ENCODE assay signal across 19 cellular contexts in genomic region chr9:129323999-129324553, GRCh38.
DNase-seq lines count a peak whose midpoint lies in the region; ATAC-seq, FAIRE-seq and TF ChIP-seq lines count a peak whose summit lies in the region.
"Had no signal": no experiment of that assay in that cellular context is flagged by ENCODE, and none has a peak within 500 bp of the region (broad histone marks: within the 10 kb centered on the region; RNA-seq: fewer than 3 reads in every experiment).

No MANE protein-coding gene starts in this region.

- peaks cover 0 to 2% (median 0%) of the 10 kb centered on the region in 7 donors for H3K9me3 Mint-ChIP-seq in CD14-positive monocyte
- H3K9me3 Mint-ChIP-seq in activated T-helper 17 cell treated with anti-CD3 and anti-CD28 coated beads, Interleukin-2, amount 50 U/mL, for 72 hours = no peaks in the 10 kb centered on the region
- H3K9me3 Mint-ChIP-seq: activated naive CD4-positive, alpha-beta T cell treated with anti-CD3 and anti-CD28 coated beads, Interleukin-2, amount 50 U/mL, for 72 hours; naive B cell; stimulated activated naive B cell treated with anti-CD40 and anti-IgM and Interleukin-4, amounts not matched to agents 10 μg/mL and 1 μg/mL and 100 μg/mL, for 72 hours had no signal

- peaks cover 63% of the 10 kb centered on the region for H3K4me1 Mint-ChIP-seq in CD14-positive monocyte
- peaks cover 7% of the 10 kb centered on the region for H3K4me1 Mint-ChIP-seq in activated T-helper 17 cell treated with anti-CD3 and anti-CD28 coated beads, Interleukin-2, amount 50 U/mL, for 72 hours

- H3K27me3 ChIP-seq in liver (ENCODE audit: control insufficient read depth in 4 of 4, insufficient read depth in 4 of 4, low read length in 3 of 4) (no peaks in the 10 kb centered on the region), stomach (no peaks in the 10 kb centered on the region)

- intact Hi-C loops in CD14-positive monocyte (cut with micrococcal nuclease) (loop anchor here (5.0 to 10.0 kb wide), 4 partner anchors 141 to 291 kb away; partner anchors contain the start of gene IER5L (in 1 of the 2)), stomach (cut with DNase I; ENCODE audit: low total_unique reads) (loop anchor here (10.0 kb wide), 1 partner anchor 59 kb away; no protein-coding TSS in a partner anchor)

- H3K27ac Mint-ChIP-seq in CD14-positive monocyte = no peak overlapping the region
- H3K27ac Mint-ChIP-seq in activated T-helper 17 cell treated with anti-CD3 and anti-CD28 coated beads, Interleukin-2, amount 50 U/mL, for 72 hours = peak overlapping the region; percentile 58
- H3K27ac Mint-ChIP-seq: activated naive CD4-positive, alpha-beta T cell treated with anti-CD3 and anti-CD28 coated beads, Interleukin-2, amount 50 U/mL, for 72 hours; stimulated activated naive B cell treated with anti-CD40 and anti-IgM and Interleukin-4, amounts not matched to agents 10 μg/mL and 1 μg/mL and 100 μg/mL, for 72 hours had no signal

- no peak for TF ChIP-seq EP300 in stomach (IDR thresholded peaks at IDR 0.05)

- ATAC-seq in activated T-helper 17 cell treated with anti-CD3 and anti-CD28 coated beads, Interleukin-2, amount 50 U/mL, for 72 hours (replicated peaks) = no peak
- ATAC-seq in GM21825 (IDR thresholded peaks at IDR 0.05; ENCODE audit: unreplicated experiment) (no peak), GM21619 (IDR thresholded peaks at IDR 0.05; ENCODE audit: unreplicated experiment) (no peak)
- ATAC-seq: stimulated activated naive B cell treated with anti-CD40 and anti-IgM and Interleukin-4, amounts not matched to agents 10 μg/mL and 1 μg/mL and 100 μg/mL, for 72 hours had no signal

- H3K4me3 ChIP-seq in liver (ENCODE audit: low read depth in 1 of 3, low read length in 3 of 3) = no peak overlapping the region
- no peak overlapping the region for H3K4me3 ChIP-seq in stomach

- H3K36me3 ChIP-seq in liver (ENCODE audit: control insufficient read depth in 4 of 4, insufficient read depth in 3 of 4, low read depth in 1 of 4, low read length in 3 of 4) (no peaks in the 10 kb centered on the region), stomach (no peaks in the 10 kb centered on the region)

- no peak for DNase-seq in CD14-positive monocyte (ENCODE audit: low spot score)
- DNase-seq in stomach = no peak
- DNase-seq in RCC 7860 (ENCODE audit: low spot score) = no peak
- no peak for DNase-seq in NCI-H524 (lab: John Stamatoyannopoulos, UW)
- DNase-seq: activated CD4-positive, alpha-beta T cell treated with anti-CD3 and anti-CD28 coated beads, Interleukin-2, amount 50 U/mL, for 48 hours; activated T-cell treated with anti-CD3 and anti-CD28 coated beads, Interleukin-2, amount 50 U/mL, for 1 hour; caudate nucleus; GF-D8; naive B cell; NCI-H1417 treated with DMSO at 0.1 percent for 48 hours; NCI-H2227 treated with DMSO at 0.1 percent for 48 hours; stimulated activated CD4-positive, alpha-beta T cell treated with anti-CD3 and anti-CD28 coated beads, Interleukin-12 subunit alpha, Interleukin-12 subunit beta, amount 100 ng/mL, for 4 hours; stimulated activated naive B cell treated with anti-CD40 and anti-IgM and Interleukin-4, amounts not matched to agents 10 μg/mL and 1 μg/mL and 100 μg/mL, for 72 hours had no signal

- no peak overlapping the region for H3K9ac ChIP-seq in liver (ENCODE audit: low read depth in 1 of 2, low read length in 2 of 2)

- no peak for FAIRE-seq in RCC 7860 (lab: Jason Lieb, UNC)
- FAIRE-seq: GM12891 had no signal

- H3K4me1 ChIP-seq in liver (ENCODE audit: control insufficient read depth in 4 of 4, insufficient read depth in 4 of 4, low read length in 3 of 4) = peaks cover 7 to 37% (median 29%) of the 10 kb centered on the region in 4 donors
- peaks cover 27 to 71% (median 48%) of the 10 kb centered on the region in 4 donors for H3K4me1 ChIP-seq in stomach

- no peaks in the 10 kb centered on the region for H3K9me3 ChIP-seq in liver (ENCODE audit: control insufficient read depth in 4 of 4, low read length in 3 of 4)
- H3K9me3 ChIP-seq in stomach = no peaks in the 10 kb centered on the region

- peaks cover 0 to 2% (median 0%) of the 10 kb centered on the region in 3 donors for H3K27me3 Mint-ChIP-seq in CD14-positive monocyte (ENCODE audit: low read depth in 3 of 3)
- H3K27me3 Mint-ChIP-seq in activated T-helper 17 cell treated with anti-CD3 and anti-CD28 coated beads, Interleukin-2, amount 50 U/mL, for 72 hours = no peaks in the 10 kb centered on the region

- TF ChIP-seq POLR2A in stomach (IDR thresholded peaks at IDR 0.05) = no peak

- 49% methylated on average over 13 of the region's 13 CpGs for WGBS in liver
- 60 to 77% (median 76%) methylated on average over 13 of the region's 13 CpGs for WGBS in stomach, 5 donors

- peak overlapping the region; percentile 6 to 24 for H3K4me3 Mint-ChIP-seq in CD14-positive monocyte
- H3K4me3 Mint-ChIP-seq in activated T-helper 17 cell treated with anti-CD3 and anti-CD28 coated beads, Interleukin-2, amount 50 U/mL, for 72 hours = no peak overlapping the region
- H3K4me3 Mint-ChIP-seq: naive B cell; stimulated activated naive B cell treated with anti-CD40 and anti-IgM and Interleukin-4, amounts not matched to agents 10 μg/mL and 1 μg/mL and 100 μg/mL, for 72 hours had no signal

- peaks cover 0 to 3% of the 10 kb centered on the region in 2 donors for H3K36me3 Mint-ChIP-seq in CD14-positive monocyte
- H3K36me3 Mint-ChIP-seq in activated T-helper 17 cell treated with anti-CD3 and anti-CD28 coated beads, Interleukin-2, amount 50 U/mL, for 72 hours (ENCODE audit: low read depth) = no peaks in the 10 kb centered on the region
- H3K36me3 Mint-ChIP-seq: activated naive CD4-positive, alpha-beta T cell treated with anti-CD3 and anti-CD28 coated beads, Interleukin-2, amount 50 U/mL, for 72 hours; naive B cell; stimulated activated naive B cell treated with anti-CD40 and anti-IgM and Interleukin-4, amounts not matched to agents 10 μg/mL and 1 μg/mL and 100 μg/mL, for 72 hours had no signal

- H3K27ac ChIP-seq in liver (ENCODE audit: low read depth in 1 of 2, low read length in 2 of 2) = peak overlapping the region; percentile 59 to 74
- H3K27ac ChIP-seq in stomach = peak overlapping the region in 3 of 5 donors; percentile 88 to 93 (median 89)

- TF ChIP-seq RAD21 in liver (IDR thresholded peaks at IDR 0.05) = peak; percentile 47

- TF ChIP-seq CTCF in CD14-positive monocyte (IDR thresholded peaks at IDR 0.05) (no peak), liver (IDR thresholded peaks at IDR 0.05; ENCODE audit: low read depth, low read length, missing input control) (no peak), stomach (IDR thresholded peaks at IDR 0.05) (no peak)

TF ChIP-seq in liver, 16 proteins besides CTCF, POLR2A, EP300 and RAD21 (continues in another document):
- no peak for TF ChIP-seq TAF1 (conservative IDR thresholded peaks at IDR 0.05)
- peak; percentile 84 for TF ChIP-seq SP1 (IDR thresholded peaks at IDR 0.05)
- TF ChIP-seq EGR1 (IDR thresholded peaks at IDR 0.05; ENCODE audit: low read depth in 2 of 2) = peak in 1 of 2 donors; percentile 41
- TF ChIP-seq NR2F2 (IDR thresholded peaks at IDR 0.05) = peak; percentile 73
- no peak for TF ChIP-seq GABPA (IDR thresholded peaks at IDR 0.05 in 1 of 2, conservative IDR thresholded peaks at IDR 0.05 in 1 of 2)
- TF ChIP-seq HNF4G (IDR thresholded peaks at IDR 0.05) = peak; percentile 43
- TF ChIP-seq ZBTB33 (IDR thresholded peaks at IDR 0.05) = peak; percentile 22
- peak; percentile 82 to 86 for TF ChIP-seq HNF4A (conservative IDR thresholded peaks at IDR 0.05)
- TF ChIP-seq JUND (IDR thresholded peaks at IDR 0.05) = peak in 1 of 2 donors; percentile 73
- TF ChIP-seq, protein P1, sequence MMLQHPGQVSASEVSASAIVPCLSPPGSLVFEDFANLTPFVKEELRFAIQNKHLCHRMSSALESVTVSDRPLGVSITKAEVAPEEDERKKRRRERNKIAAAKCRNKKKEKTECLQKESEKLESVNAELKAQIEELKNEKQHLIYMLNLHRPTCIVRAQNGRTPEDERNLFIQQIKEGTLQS (IDR thresholded peaks at IDR 0.05) = no peak
- TF ChIP-seq MAX (IDR thresholded peaks at IDR 0.05) = peak; percentile 85
- TF ChIP-seq RXRA (IDR thresholded peaks at IDR 0.05) = peak; percentile 93 to 95
- TF ChIP-seq FOXA1 (IDR thresholded peaks at IDR 0.05) = no peak
